9 cellular contexts compared by ENCODE assay signal in the genomic region with DNA sequence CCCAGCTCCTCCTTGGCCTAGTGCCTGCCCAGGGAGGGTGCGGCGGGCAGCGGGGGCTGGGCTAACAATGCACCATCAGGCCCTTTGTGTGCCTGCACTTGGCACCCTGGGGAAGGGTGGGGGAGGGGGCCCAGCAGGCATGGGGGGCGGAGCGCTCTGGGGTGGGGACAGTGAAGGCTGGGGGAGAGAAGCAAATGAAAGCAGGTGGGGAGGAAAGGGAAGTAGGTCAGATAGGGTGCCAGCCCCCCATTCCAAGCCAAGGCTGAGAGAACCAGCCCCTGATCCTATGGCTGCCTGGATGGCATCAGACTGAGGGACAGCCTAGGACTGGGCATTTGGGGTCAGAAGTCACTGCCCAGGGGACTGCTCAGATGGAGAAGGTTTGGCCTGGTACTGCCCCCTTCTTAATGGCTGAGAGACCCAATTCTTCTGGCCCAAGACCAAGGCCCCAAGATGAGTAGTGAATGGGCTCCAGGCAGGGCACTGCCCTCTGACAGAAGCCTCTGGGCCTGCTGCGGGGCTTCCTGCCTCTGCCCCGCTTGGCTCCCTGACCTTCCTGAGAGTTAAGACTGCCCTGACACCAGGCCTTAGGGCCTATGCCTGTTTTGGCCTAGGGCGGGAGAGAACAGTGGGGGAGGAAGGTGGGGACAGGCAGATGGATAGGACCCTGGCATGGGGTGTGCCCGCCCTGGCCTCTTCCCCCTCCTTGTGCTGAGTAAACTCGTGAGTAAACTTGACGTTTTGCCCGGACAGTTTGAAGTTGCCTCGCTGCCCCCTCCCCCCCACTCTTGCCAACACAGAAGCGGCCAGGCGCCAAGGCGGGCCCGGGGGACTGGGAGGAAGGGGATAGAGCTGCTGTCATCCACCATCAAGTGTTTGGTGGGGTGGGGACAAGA. TPM values are rescaled to one million over a fixed set of nuclear protein-coding genes. Genes with fewer than 3 reads are reported as not detected.
DNase-seq lines count a peak whose midpoint lies in the region; ATAC-seq, FAIRE-seq and TF ChIP-seq lines count a peak whose summit lies in the region.
"Had no signal": no experiment of that assay in that cellular context is flagged by ENCODE, and none has a peak within 500 bp of the region (broad histone marks: within the 10 kb centered on the region; RNA-seq: fewer than 3 reads in every experiment).

No MANE protein-coding gene starts in this region.

- no peaks in the 10 kb centered on the region for H3K27me3 Mint-ChIP-seq in activated T-cell treated with anti-CD3 and anti-CD28 coated beads, Interleukin-2, amount 50 U/mL, for 24 hours

- H3K36me3 ChIP-seq in K562 (ENCODE audit: control insufficient read depth, insufficient read depth, low read length) (peaks cover 47% of the 10 kb centered on the region; the same call in 2 of the 3 replicates), lower lobe of right lung (no peaks in the 10 kb centered on the region), tibial artery (no peaks in the 10 kb centered on the region)

- peaks cover 25% of the 10 kb centered on the region for H3K36me3 Mint-ChIP-seq in activated T-cell treated with anti-CD3 and anti-CD28 coated beads, Interleukin-2, amount 50 U/mL, for 24 hours (ENCODE audit: low read depth)

- WGBS in K562 (ENCODE audit: insufficient coverage, low coverage, missing lambda C conversion rate), result 95% methylated on average over 4 of the region's 17 CpGs

- H2AFZ ChIP-seq in K562 (ENCODE audit: low read depth, low read length), result no peak overlapping the region

- H3K4me3 ChIP-seq in K562 (peak overlapping the region; percentile 97; the same call in 1 of the 2 replicates), lower lobe of right lung (peak overlapping the region; percentile 97), tibial artery (peak overlapping the region; percentile 87 to 96)

- H3K4me1 Mint-ChIP-seq in activated T-cell treated with anti-CD3 and anti-CD28 coated beads, Interleukin-2, amount 50 U/mL, for 24 hours (ENCODE audit: low read depth), result peaks cover 64% of the 10 kb centered on the region

- peak overlapping the region; percentile 99 for H3K27ac ChIP-seq in K562 (ENCODE audit: extremely low read depth, low read depth, low read length)
- peak overlapping the region; percentile 91 for H3K27ac ChIP-seq in lower lobe of right lung
- peak overlapping the region; percentile 95 to 96 for H3K27ac ChIP-seq in tibial artery

- peak overlapping the region; percentile 91 for H3K27ac Mint-ChIP-seq in activated T-cell treated with anti-CD3 and anti-CD28 coated beads, Interleukin-2, amount 50 U/mL, for 24 hours

- H3K9me1 ChIP-seq in K562 (ENCODE audit: control insufficient read depth, insufficient read depth, low read length), result no peaks in the 10 kb centered on the region

- H3K4me3 Mint-ChIP-seq in activated T-cell treated with anti-CD3 and anti-CD28 coated beads, Interleukin-2, amount 50 U/mL, for 24 hours, result peak overlapping the region; percentile 66

- H4K20me1 ChIP-seq in K562 (replicated peaks; ENCODE audit: control insufficient read depth, insufficient read depth, low read length), result peaks cover 3% of the 10 kb centered on the region

- no TSS peak for BruUV-seq in K562 (replicated peaks; lab: Mats Ljungman, UMichigan)

- FAIRE-seq in K562 (lab: Jason Lieb, UNC), result no peak

- in situ Hi-C loops in K562 (cut with MboI), result no loop called here

- no peak for TF ChIP-seq CTCF in K562 (IDR thresholded peaks at IDR 0.05 in 2 of 3, conservative IDR thresholded peaks at IDR 0.05 in 1 of 3; ENCODE audit: insufficient read depth in 2 of 3, low read depth in 1 of 3, low read length in 3 of 3)
- TF ChIP-seq CTCF in lower lobe of right lung (IDR thresholded peaks at IDR 0.05), result no peak
- TF ChIP-seq CTCF in tibial artery (IDR thresholded peaks at IDR 0.05), result no peak

- DNase-seq in activated T-cell treated with anti-CD3 and anti-CD28 coated beads, Interleukin-2, amount 50 U/mL, for 24 hours, result no peak
- DNase-seq in activated T-cell treated with anti-CD3 and anti-CD28 coated beads for 4 hours, result no peak
- no peak for DNase-seq in K562 (ENCODE audit: extremely low read depth in 1 of 4, low spot score in 3 of 4)
- DNase-seq in lower lobe of right lung, result peak; percentile 86
- DNase-seq in tibial artery, result peak; percentile 77 to 92
- no peak for DNase-seq in HuH-7 (ENCODE audit: low spot score)
- no peak for DNase-seq in SKM-1 treated with dmso at 0.1 percent for 144 hours (lab: John Stamatoyannopoulos, UW; ENCODE audit: unreplicated experiment)
- DNase-seq: DND-41 had no signal

- no peak for TF ChIP-seq POLR2A in K562 (conservative IDR thresholded peaks at IDR 0.05)

- no peaks in the 10 kb centered on the region for H3K9me3 Mint-ChIP-seq in activated T-cell treated with anti-CD3 and anti-CD28 coated beads, Interleukin-2, amount 50 U/mL, for 24 hours

- peaks cover 82% of the 10 kb centered on the region for H3K79me2 ChIP-seq in K562 (ENCODE audit: control insufficient read depth, insufficient read depth, low read length)

- TF ChIP-seq EP300 in K562 (IDR thresholded peaks at IDR 0.05; ENCODE audit: low read length), result no peak

- H3K4me2 ChIP-seq in K562 (ENCODE audit: insufficient read depth, low read length), result peak overlapping the region; percentile 99

- H3K4me1 ChIP-seq in K562 (replicated peaks in 1 of 2; ENCODE audit: control insufficient read depth in 2 of 2, insufficient read depth in 2 of 2, low read length in 2 of 2), result peaks cover 58 to 78% of the 10 kb centered on the region in 2 experiments
- peaks cover 61% of the 10 kb centered on the region for H3K4me1 ChIP-seq in lower lobe of right lung
- peaks cover 0 to 65% (median 49%) of the 10 kb centered on the region in 4 donors for H3K4me1 ChIP-seq in tibial artery

- no peaks in the 10 kb centered on the region for H3K9me3 ChIP-seq in K562 (replicated peaks; ENCODE audit: control insufficient read depth, insufficient read depth, low read depth, low read length)
- H3K9me3 ChIP-seq in lower lobe of right lung, result no peaks in the 10 kb centered on the region
- no peaks in the 10 kb centered on the region for H3K9me3 ChIP-seq in tibial artery

- H3K27me3 ChIP-seq in K562 (ENCODE audit: control insufficient read depth in 2 of 2, insufficient read depth in 2 of 2, low read length in 2 of 2), result no peaks in the 10 kb centered on the region
- no peaks in the 10 kb centered on the region for H3K27me3 ChIP-seq in lower lobe of right lung (ENCODE audit: low read depth)
- H3K27me3 ChIP-seq in tibial artery, result no peaks in the 10 kb centered on the region

- H3K9ac ChIP-seq in K562 (ENCODE audit: insufficient read depth in 1 of 2, low read depth in 2 of 2, low read length in 2 of 2), result peak overlapping the region; percentile 99; a peak in 3 of 4 replicates

- POLR2A ChIA-PET in K562 (lab: Yijun Ruan, JAX), result interaction anchor here (0.7 to 1.2 kb wide), 3 partner anchors 7 to 79 kb away, joined by 3 to 6 read pairs (median 3); no protein-coding TSS in a partner anchor

- TF ChIP-seq RAD21 in K562 (CRISPR knock-in tag; conservative IDR thresholded peaks at IDR 0.05 in 1 of 2, IDR thresholded peaks at IDR 0.05 in 1 of 2), result no peak

- ATAC-seq in K562 (no peak), lower lobe of right lung (peak in 1 of 2 donors; percentile 19), GM18498 (IDR thresholded peaks at IDR 0.05; ENCODE audit: unreplicated experiment) (no peak)

- CTCF ChIA-PET in K562 (lab: Yijun Ruan, JAX; ENCODE audit: low intra/inter-chr PET ratio), result no interaction called here

- intact Hi-C loops in K562 (cut with micrococcal nuclease), result no loop called here
- intact Hi-C loops in lower lobe of right lung (cut with DNase I), result no loop called here
- intact Hi-C loops in tibial artery (cut with DNase I; ENCODE audit: low total_unique reads), result no loop called here

RNA-seq across cellular contexts. Expression of gene ZBTB7B, which starts 2.7 kb away (rescaled TPM):
- total RNA-seq in K562 (2011; cell fraction: chromatin; rRNA removed; ENCODE audit: low replicate concordance), result 24.5 and 77.3 TPM in 2 replicates
- 49.9 and 53.4 TPM in 2 replicates for total RNA-seq in K562 (2011; cell fraction: nucleolus; rRNA removed)
- 27.5 and 32.6 TPM in 2 replicates for total RNA-seq in K562 (2011; cell fraction: nucleoplasm; rRNA removed)
- total RNA-seq in K562 (2014; rRNA removed), result 31.3 and 40.6 TPM in 2 replicates
- 6.7 and 6.9 TPM in 2 replicates for total RNA-seq in K562 (2014; rRNA removed; fragmentation: Illumina TruSeq; extraction: Trizol)
- total RNA-seq in K562 (2015; rRNA removed; fragmentation: Illumina TruSeq; extraction: Trizol), result 21.9 and 23.3 TPM in 2 replicates
- total RNA-seq in K562 (2021), result 46.5 and 48.2 TPM in 2 replicates
- polyA plus RNA-seq in K562 (2011; rRNA removed), result 15.2 and 22.8 TPM in 2 replicates
- 27.8 and 66.6 TPM in 2 replicates for polyA plus RNA-seq in K562 (2011; cell fraction: cytosol; rRNA removed)
- polyA plus RNA-seq in K562 (2011; cell fraction: nucleus; rRNA removed), result 47.1 and 101 TPM in 2 replicates
- 26.0 and 38.2 TPM in 2 replicates for polyA plus RNA-seq in K562 (2012)
- 13.5 and 25.7 TPM in 2 replicates for polyA plus RNA-seq in K562 (2014; fragmentation: Illumina TruSeq; extraction: Trizol)
- polyA plus RNA-seq in K562 (2014; fragmentation: Nextera tagmentation; extraction: Ambion mirVana), result under 1 TPM; 0.04 to 0.08 TPM
- polyA plus RNA-seq in K562 (2014; rRNA removed), result 23.2 and 28.7 TPM in 2 replicates
- 7.6 and 11.9 TPM in 2 replicates for polyA minus RNA-seq in K562 (2011; rRNA and poly(A)+ RNA removed)
- polyA minus RNA-seq in K562 (2011; cell fraction: cytosol; rRNA and poly(A)+ RNA removed), result 23.4 and 28.6 TPM in 2 replicates
- polyA minus RNA-seq in K562 (2011; cell fraction: nucleus; rRNA and poly(A)+ RNA removed), result 19.5 and 20.4 TPM in 2 replicates
- total RNA-seq in lower lobe of right lung, result 72.0 TPM

RNA-seq across cellular contexts. Expression of gene LENEP, which starts 11.9 kb away (rescaled TPM):
- 4.5 and 15.4 TPM in 2 replicates for total RNA-seq in K562 (2011; cell fraction: chromatin; rRNA removed; ENCODE audit: low replicate concordance)
- total RNA-seq in K562 (2011; cell fraction: nucleolus; rRNA removed), result 2.9 and 8.3 TPM in 2 replicates
- total RNA-seq in K562 (2011; cell fraction: nucleoplasm; rRNA removed), result 7.6 and 10.0 TPM in 2 replicates
- total RNA-seq in K562 (2014; rRNA removed) (0.24 and 0.86 TPM in 2 replicates), K562 (2014; rRNA removed; fragmentation: Illumina TruSeq; extraction: Trizol) (0.47 TPM in 1 of 2 replicates, not detected in the other), K562 (2015; rRNA removed; fragmentation: Illumina TruSeq; extraction: Trizol) (0.45 and 0.87 TPM in 2 replicates), K562 (2021) (0.56 TPM in 1 of 2 replicates, not detected in the other), lower lobe of right lung (not detected)
- polyA plus RNA-seq in K562 (2011; rRNA removed) (not detected in 2 replicates), K562 (2014; fragmentation: Illumina TruSeq; extraction: Trizol) (not detected in 2 replicates), K562 (2014; fragmentation: Nextera tagmentation; extraction: Ambion mirVana) (not detected), K562 (2014; rRNA removed) (0.23 and 0.35 TPM in 2 replicates)
- polyA plus RNA-seq in K562 (2011; cell fraction: cytosol; rRNA removed), result not detected in 2 replicates
- polyA plus RNA-seq in K562 (2011; cell fraction: nucleus; rRNA removed), result 1.0 and 1.1 TPM in 2 replicates
- polyA plus RNA-seq in K562 (2012), result 0.17 and 0.59 TPM in 2 replicates
- polyA minus RNA-seq in K562 (2011; rRNA and poly(A)+ RNA removed), result 1.4 and 3.2 TPM in 2 replicates
- polyA minus RNA-seq in K562 (2011; cell fraction: cytosol; rRNA and poly(A)+ RNA removed), result not detected in 2 replicates
- 1.1 and 3.6 TPM in 2 replicates for polyA minus RNA-seq in K562 (2011; cell fraction: nucleus; rRNA and poly(A)+ RNA removed)

RNA-seq across cellular contexts. Expression of gene FLAD1, which starts 22.2 kb away (rescaled TPM):
- total RNA-seq in K562 (2011; cell fraction: chromatin; rRNA removed; ENCODE audit: low replicate concordance), result 46.3 and 135 TPM in 2 replicates
- total RNA-seq in K562 (2011; cell fraction: nucleolus; rRNA removed), result 130 and 141 TPM in 2 replicates
- 76.0 and 76.6 TPM in 2 replicates for total RNA-seq in K562 (2011; cell fraction: nucleoplasm; rRNA removed)
- total RNA-seq in K562 (2014; rRNA removed) (67.0 and 87.6 TPM in 2 replicates), K562 (2014; rRNA removed; fragmentation: Illumina TruSeq; extraction: Trizol) (41.3 and 56.1 TPM in 2 replicates), K562 (2015; rRNA removed; fragmentation: Illumina TruSeq; extraction: Trizol) (65.8 and 68.6 TPM in 2 replicates), K562 (2021) (74.4 and 79.8 TPM in 2 replicates), lower lobe of right lung (31.9 TPM)
- polyA plus RNA-seq in K562 (2011; rRNA removed) (61.2 and 75.6 TPM in 2 replicates), K562 (2014; fragmentation: Illumina TruSeq; extraction: Trizol) (78.8 and 82.3 TPM in 2 replicates), K562 (2014; fragmentation: Nextera tagmentation; extraction: Ambion mirVana) (10 to 100 TPM; 24.9 to 46.7 TPM), K562 (2014; rRNA removed) (85.8 and 98.9 TPM in 2 replicates)
- 82.9 and 126 TPM in 2 replicates for polyA plus RNA-seq in K562 (2011; cell fraction: cytosol; rRNA removed)
- 209 and 292 TPM in 2 replicates for polyA plus RNA-seq in K562 (2011; cell fraction: nucleus; rRNA removed)
- 54.0 and 57.9 TPM in 2 replicates for polyA plus RNA-seq in K562 (2012)
- polyA minus RNA-seq in K562 (2011; rRNA and poly(A)+ RNA removed), result 50.8 and 69.7 TPM in 2 replicates
- polyA minus RNA-seq in K562 (2011; cell fraction: cytosol; rRNA and poly(A)+ RNA removed), result 40.4 and 52.6 TPM in 2 replicates
- polyA minus RNA-seq in K562 (2011; cell fraction: nucleus; rRNA and poly(A)+ RNA removed), result 49.7 and 53.7 TPM in 2 replicates

RNA-seq across cellular contexts. Expression of gene DCST2, which starts 28.3 kb away (rescaled TPM):
- 1.1 and 2.4 TPM in 2 replicates for total RNA-seq in K562 (2011; cell fraction: chromatin; rRNA removed; ENCODE audit: low replicate concordance)
- total RNA-seq in K562 (2011; cell fraction: nucleolus; rRNA removed), result 1.3 and 1.7 TPM in 2 replicates
- total RNA-seq in K562 (2011; cell fraction: nucleoplasm; rRNA removed), result 0.99 and 1.3 TPM in 2 replicates
- total RNA-seq in K562 (2014; rRNA removed), result 0.12 TPM in 1 of 2 replicates, not detected in the other
- 0.11 TPM in 1 of 2 replicates, not detected in the other for total RNA-seq in K562 (2014; rRNA removed; fragmentation: Illumina TruSeq; extraction: Trizol)
- total RNA-seq in K562 (2015; rRNA removed; fragmentation: Illumina TruSeq; extraction: Trizol), result 0.11 TPM in 1 of 2 replicates, not detected in the other
- 0.09 and 0.40 TPM in 2 replicates for total RNA-seq in K562 (2021)
- 0.49 and 1.1 TPM in 2 replicates for polyA plus RNA-seq in K562 (2011; rRNA removed)
- 0.30 and 0.40 TPM in 2 replicates for polyA plus RNA-seq in K562 (2011; cell fraction: cytosol; rRNA removed)
- polyA plus RNA-seq in K562 (2011; cell fraction: nucleus; rRNA removed), result 9.0 and 9.2 TPM in 2 replicates
- 0.36 and 2.9 TPM in 2 replicates for polyA plus RNA-seq in K562 (2012)
- polyA plus RNA-seq in K562 (2014; fragmentation: Illumina TruSeq; extraction: Trizol), result 0.10 TPM in 1 of 2 replicates, not detected in the other
- not detected for polyA plus RNA-seq in K562 (2014; fragmentation: Nextera tagmentation; extraction: Ambion mirVana)
- 0.22 and 0.37 TPM in 2 replicates for polyA plus RNA-seq in K562 (2014; rRNA removed)
- polyA minus RNA-seq in K562 (2011; rRNA and poly(A)+ RNA removed), result 0.24 and 0.25 TPM in 2 replicates
- polyA minus RNA-seq in K562 (2011; cell fraction: cytosol; rRNA and poly(A)+ RNA removed), result not detected in 2 replicates
- polyA minus RNA-seq in K562 (2011; cell fraction: nucleus; rRNA and poly(A)+ RNA removed), result 0.33 and 0.40 TPM in 2 replicates
- 1.4 TPM for total RNA-seq in lower lobe of right lung

RNA-seq across cellular contexts. Expression of gene DCST1, which starts 28.3 kb away (rescaled TPM):
- total RNA-seq in K562 (2011; cell fraction: chromatin; rRNA removed; ENCODE audit: low replicate concordance), result not detected in 2 replicates
- total RNA-seq in K562 (2011; cell fraction: nucleolus; rRNA removed), result not detected in 2 replicates
- total RNA-seq in K562 (2011; cell fraction: nucleoplasm; rRNA removed), result not detected in 2 replicates
- total RNA-seq in K562 (2014; rRNA removed), result not detected in 2 replicates
- total RNA-seq in K562 (2014; rRNA removed; fragmentation: Illumina TruSeq; extraction: Trizol), result not detected in 2 replicates
- not detected in 2 replicates for total RNA-seq in K562 (2015; rRNA removed; fragmentation: Illumina TruSeq; extraction: Trizol)
- total RNA-seq in K562 (2021), result not detected in 2 replicates
- not detected in 2 replicates for polyA plus RNA-seq in K562 (2011; rRNA removed)
- polyA plus RNA-seq in K562 (2011; cell fraction: cytosol; rRNA removed), result not detected in 2 replicates
- polyA plus RNA-seq in K562 (2011; cell fraction: nucleus; rRNA removed), result 0.08 and 0.10 TPM in 2 replicates
- polyA plus RNA-seq in K562 (2012), result 0.15 TPM in 1 of 2 replicates, not detected in the other
- not detected in 2 replicates for polyA plus RNA-seq in K562 (2014; fragmentation: Illumina TruSeq; extraction: Trizol)
- not detected for polyA plus RNA-seq in K562 (2014; fragmentation: Nextera tagmentation; extraction: Ambion mirVana)
- polyA plus RNA-seq in K562 (2014; rRNA removed), result not detected in 2 replicates
- not detected in 2 replicates for polyA minus RNA-seq in K562 (2011; rRNA and poly(A)+ RNA removed)
- not detected in 2 replicates for polyA minus RNA-seq in K562 (2011; cell fraction: cytosol; rRNA and poly(A)+ RNA removed)
- polyA minus RNA-seq in K562 (2011; cell fraction: nucleus; rRNA and poly(A)+ RNA removed), result not detected in 2 replicates
- not detected for total RNA-seq in lower lobe of right lung

Comparison
In these comparisons a context has a peak if more than half of its experiments do, and no peak if none do; other contexts are left out.
1. DNase-seq: peak in lower lobe of right lung (single experiment) and tibial artery (2 of 2); none in activated T-cell treated with anti-CD3 and anti-CD28 coated beads, Interleukin-2, amount 50 U/mL, for 24 hours (single experiment), activated T-cell treated with anti-CD3 and anti-CD28 coated beads for 4 hours (single experiment), K562 (0 of 4), HuH-7 (single experiment) and SKM-1 treated with dmso at 0.1 percent for 144 hours (single experiment).
2. Peak in every context shown above with its lines, with median percentiles within 50 percentile points of each other: H3K27ac ChIP-seq and H3K4me3 ChIP-seq.